13 cellular contexts compared by ENCODE assay signal in genomic region chrX:2351321-2351720, GRCh38.
DNase-seq lines count a peak whose midpoint lies in the region; ATAC-seq, FAIRE-seq and TF ChIP-seq lines count a peak whose summit lies in the region.
"Had no signal": no experiment of that assay in that cellular context is flagged by ENCODE, and none has a peak within 500 bp of the region (broad histone marks: within the 10 kb centered on the region; RNA-seq: fewer than 3 reads in every experiment).

No MANE protein-coding gene starts in this region.

- FAIRE-seq in keratinocyte (lab: Jason Lieb, UNC): no peak

- H3K36me3 ChIP-seq in ACC112 (ENCODE audit: insufficient read depth, low read length): no peaks in the 10 kb centered on the region
- H3K36me3 ChIP-seq in keratinocyte (ENCODE audit: control insufficient read depth in 2 of 2, extremely low read depth in 1 of 2, insufficient read depth in 2 of 2, low read length in 2 of 2): peaks cover 3 to 8% of the 10 kb centered on the region in 2 experiments
- H3K36me3 ChIP-seq: BE2C had no signal

- H3K4me3 ChIP-seq in ACC112 (ENCODE audit: low read depth, low read length) (no peak overlapping the region), cardiac fibroblast (replicated peaks in 1 of 2; ENCODE audit: low read depth in 2 of 2, low read length in 2 of 2) (no peak overlapping the region), keratinocyte (ENCODE audit: control insufficient read depth in 2 of 3, extremely low read depth in 1 of 3, insufficient read depth in 2 of 3, low read depth in 1 of 3, low read length in 3 of 3) (no peak overlapping the region)

- no peaks in the 10 kb centered on the region for H3K27me3 ChIP-seq in ACC112 (ENCODE audit: insufficient read depth, low read length)
- no peaks in the 10 kb centered on the region for H3K27me3 ChIP-seq in keratinocyte (ENCODE audit: control insufficient read depth, extremely low read depth, insufficient read depth, low read length)
- H3K27me3 ChIP-seq: BE2C had no signal

- no peaks in the 10 kb centered on the region for H4K20me1 ChIP-seq in keratinocyte (ENCODE audit: control insufficient read depth, extremely low read depth, insufficient read depth, low read length)

- no peak overlapping the region for H3K9ac ChIP-seq in keratinocyte (ENCODE audit: control insufficient read depth, extremely low read depth, insufficient read depth, low read length)

- H2AFZ ChIP-seq in ACC112 (ENCODE audit: low read length, unreplicated experiment) (no peak overlapping the region), keratinocyte (ENCODE audit: control insufficient read depth, low read length) (no peak overlapping the region)

- dilution Hi-C loops in keratinocyte (cut with MboI; ENCODE audit: extremely low pct_ligation_motif_present, low sequenced_read_pairs): no loop called here

- TF ChIP-seq CTCF in cardiac fibroblast (IDR thresholded peaks at IDR 0.05; ENCODE audit: low read depth, low read length) (no peak), keratinocyte (optimal IDR thresholded peaks at IDR 0.05 in 1 of 3, IDR thresholded peaks at IDR 0.05 in 1 of 3, conservative IDR thresholded peaks at IDR 0.05 in 1 of 3; ENCODE audit: extremely low read depth in 1 of 3, insufficient read depth in 2 of 3, low read length in 3 of 3) (no peak)

- peak overlapping the region; percentile 89 for H3K27ac ChIP-seq in ACC112 (ENCODE audit: low read depth, low read length)
- H3K27ac ChIP-seq in keratinocyte (ENCODE audit: control insufficient read depth, insufficient read depth, low read length): peak overlapping the region; percentile 23

- no peak overlapping the region for H3K4me2 ChIP-seq in keratinocyte (ENCODE audit: control insufficient read depth, extremely low read depth, insufficient read depth, low read depth, low read length)

- H3K79me2 ChIP-seq in ACC112 (ENCODE audit: control insufficient read depth, insufficient read depth, low read length, unreplicated experiment): no peaks in the 10 kb centered on the region
- H3K79me2 ChIP-seq in keratinocyte (ENCODE audit: control insufficient read depth, insufficient read depth, low read length): no peaks in the 10 kb centered on the region

- H3K4me1 ChIP-seq in ACC112 (ENCODE audit: control insufficient read depth, insufficient read depth, low read length, unreplicated experiment) (peaks cover 21% of the 10 kb centered on the region), keratinocyte (ENCODE audit: control insufficient read depth, extremely low read depth, insufficient read depth, low read length) (peaks cover 2% of the 10 kb centered on the region)
- H3K4me1 ChIP-seq: BE2C had no signal

- no peaks in the 10 kb centered on the region for H3K9me3 ChIP-seq in keratinocyte (ENCODE audit: control insufficient read depth, low read depth, low read length)
- H3K9me3 ChIP-seq: BE2C had no signal

- ATAC-seq in GM19397 (IDR thresholded peaks at IDR 0.05; ENCODE audit: unreplicated experiment): no peak

- H3K9me1 ChIP-seq in keratinocyte (ENCODE audit: control insufficient read depth, extremely low read depth, insufficient read depth, low read length): no peaks in the 10 kb centered on the region

- DNase-seq in HK-2 (ENCODE audit: unreplicated experiment) (peak; percentile 39), cardiac fibroblast (ENCODE audit: low read depth in 2 of 2) (peak; percentile 43 to 89), keratinocyte (ENCODE audit: low read depth, low spot score) (no peak), COR-L47 (lab: John Stamatoyannopoulos, UW) (no peak), HuH-7 (ENCODE audit: low spot score) (no peak), iPS-NIHi7 (ENCODE audit: extremely low spot score) (no peak)
- DNase-seq: activated CD4-positive, alpha-beta T cell treated with anti-CD3 and anti-CD28 coated beads, Interleukin-2, amount 50 U/mL, for 4 hours; BE2C; NCI-H526; occipital lobe; stimulated activated naive CD4-positive, alpha-beta T cell had no signal

Comparison
In these comparisons a context has a peak if more than half of its experiments do, and no peak if none do; other contexts are left out.
1. DNase-seq: peak in HK-2 (single experiment) and cardiac fibroblast (2 of 2); none in keratinocyte (single experiment), COR-L47 (single experiment), HuH-7 (single experiment) and iPS-NIHi7 (single experiment).